1 cellular context compared by ENCODE assay signal in the genomic region with DNA sequence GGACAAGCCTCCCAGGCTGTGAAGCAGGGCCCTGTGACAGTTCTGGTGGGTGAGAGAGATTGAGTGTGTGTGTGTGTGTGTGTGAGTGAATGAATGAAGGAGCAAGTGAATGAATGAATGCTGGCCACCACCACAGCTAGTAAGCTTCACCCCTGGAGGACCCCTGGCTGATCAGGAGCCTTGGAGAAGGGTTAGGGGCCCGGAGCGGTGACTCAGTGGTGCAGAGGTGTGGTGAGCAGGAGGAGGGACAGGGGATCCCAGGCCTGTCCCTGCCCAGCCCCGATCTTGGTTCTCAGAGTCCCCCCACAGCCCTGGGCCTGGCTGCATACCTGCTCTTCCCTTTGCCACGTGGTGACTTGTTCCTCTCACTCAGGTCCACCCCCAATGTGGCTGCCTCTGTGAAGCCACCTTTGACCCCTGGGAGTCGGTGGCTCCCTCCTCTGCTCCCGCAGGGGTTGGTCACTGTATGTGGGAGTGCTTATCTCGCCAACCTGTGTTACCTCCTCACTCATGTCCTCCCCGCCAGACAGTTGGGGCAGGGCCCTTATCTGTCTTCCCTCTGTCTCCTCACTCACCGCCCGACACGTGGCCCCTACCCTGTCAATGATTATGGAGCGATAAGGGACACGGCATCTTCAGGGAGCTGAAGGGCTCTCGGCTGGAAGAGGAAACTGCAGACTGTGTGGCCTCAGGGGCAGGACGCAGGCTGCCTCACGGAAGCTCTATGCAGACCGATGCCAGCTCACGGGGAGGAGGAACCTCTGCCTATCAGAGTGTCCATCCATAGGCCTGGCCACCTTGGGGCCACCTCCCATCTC.
TF ChIP-seq lines count a peak whose summit lies in the region.

No MANE protein-coding gene starts in this region.

TF ChIP-seq in HepG2, 621 proteins besides CTCF, POLR2A, EP300 and RAD21 (continued from another document and continues in another):
- TF ChIP-seq, protein P1, sequence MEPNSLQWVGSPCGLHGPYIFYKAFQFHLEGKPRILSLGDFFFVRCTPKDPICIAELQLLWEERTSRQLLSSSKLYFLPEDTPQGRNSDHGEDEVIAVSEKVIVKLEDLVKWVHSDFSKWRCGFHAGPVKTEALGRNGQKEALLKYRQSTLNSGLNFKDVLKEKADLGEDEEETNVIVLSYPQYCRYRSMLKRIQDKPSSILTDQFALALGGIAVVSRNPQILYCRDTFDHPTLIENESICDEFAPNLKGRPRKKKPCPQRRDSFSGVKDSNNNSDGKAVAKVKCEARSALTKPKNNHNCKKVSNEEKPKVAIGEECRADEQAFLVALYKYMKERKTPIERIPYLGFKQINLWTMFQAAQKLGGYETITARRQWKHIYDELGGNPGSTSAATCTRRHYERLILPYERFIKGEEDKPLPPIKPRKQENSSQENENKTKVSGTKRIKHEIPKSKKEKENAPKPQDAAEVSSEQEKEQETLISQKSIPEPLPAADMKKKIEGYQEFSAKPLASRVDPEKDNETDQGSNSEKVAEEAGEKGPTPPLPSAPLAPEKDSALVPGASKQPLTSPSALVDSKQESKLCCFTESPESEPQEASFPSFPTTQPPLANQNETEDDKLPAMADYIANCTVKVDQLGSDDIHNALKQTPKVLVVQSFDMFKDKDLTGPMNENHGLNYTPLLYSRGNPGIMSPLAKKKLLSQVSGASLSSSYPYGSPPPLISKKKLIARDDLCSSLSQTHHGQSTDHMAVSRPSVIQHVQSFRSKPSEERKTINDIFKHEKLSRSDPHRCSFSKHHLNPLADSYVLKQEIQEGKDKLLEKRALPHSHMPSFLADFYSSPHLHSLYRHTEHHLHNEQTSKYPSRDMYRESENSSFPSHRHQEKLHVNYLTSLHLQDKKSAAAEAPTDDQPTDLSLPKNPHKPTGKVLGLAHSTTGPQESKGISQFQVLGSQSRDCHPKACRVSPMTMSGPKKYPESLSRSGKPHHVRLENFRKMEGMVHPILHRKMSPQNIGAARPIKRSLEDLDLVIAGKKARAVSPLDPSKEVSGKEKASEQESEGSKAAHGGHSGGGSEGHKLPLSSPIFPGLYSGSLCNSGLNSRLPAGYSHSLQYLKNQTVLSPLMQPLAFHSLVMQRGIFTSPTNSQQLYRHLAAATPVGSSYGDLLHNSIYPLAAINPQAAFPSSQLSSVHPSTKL (CRISPR knock-in tag; IDR thresholded peaks at IDR 0.05) = no peak
- no peak for TF ChIP-seq MAFF (IDR thresholded peaks at IDR 0.05; ENCODE audit: low read depth, low read length)
- TF ChIP-seq, protein P2, sequence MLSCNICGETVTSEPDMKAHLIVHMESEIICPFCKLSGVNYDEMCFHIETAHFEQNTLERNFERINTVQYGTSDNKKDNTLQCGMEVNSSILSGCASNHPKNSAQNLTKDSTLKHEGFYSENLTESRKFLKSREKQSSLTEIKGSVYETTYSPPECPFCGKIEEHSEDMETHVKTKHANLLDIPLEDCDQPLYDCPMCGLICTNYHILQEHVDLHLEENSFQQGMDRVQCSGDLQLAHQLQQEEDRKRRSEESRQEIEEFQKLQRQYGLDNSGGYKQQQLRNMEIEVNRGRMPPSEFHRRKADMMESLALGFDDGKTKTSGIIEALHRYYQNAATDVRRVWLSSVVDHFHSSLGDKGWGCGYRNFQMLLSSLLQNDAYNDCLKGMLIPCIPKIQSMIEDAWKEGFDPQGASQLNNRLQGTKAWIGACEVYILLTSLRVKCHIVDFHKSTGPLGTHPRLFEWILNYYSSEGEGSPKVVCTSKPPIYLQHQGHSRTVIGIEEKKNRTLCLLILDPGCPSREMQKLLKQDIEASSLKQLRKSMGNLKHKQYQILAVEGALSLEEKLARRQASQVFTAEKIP (CRISPR knock-in tag; IDR thresholded peaks at IDR 0.05; ENCODE audit: borderline replicate concordance) = no peak
- no peak for TF ChIP-seq EED (CRISPR knock-in tag; IDR thresholded peaks at IDR 0.05)
- no peak for TF ChIP-seq GPN1 (CRISPR knock-in tag; IDR thresholded peaks at IDR 0.05; ENCODE audit: borderline replicate concordance)
- TF ChIP-seq, protein P3, sequence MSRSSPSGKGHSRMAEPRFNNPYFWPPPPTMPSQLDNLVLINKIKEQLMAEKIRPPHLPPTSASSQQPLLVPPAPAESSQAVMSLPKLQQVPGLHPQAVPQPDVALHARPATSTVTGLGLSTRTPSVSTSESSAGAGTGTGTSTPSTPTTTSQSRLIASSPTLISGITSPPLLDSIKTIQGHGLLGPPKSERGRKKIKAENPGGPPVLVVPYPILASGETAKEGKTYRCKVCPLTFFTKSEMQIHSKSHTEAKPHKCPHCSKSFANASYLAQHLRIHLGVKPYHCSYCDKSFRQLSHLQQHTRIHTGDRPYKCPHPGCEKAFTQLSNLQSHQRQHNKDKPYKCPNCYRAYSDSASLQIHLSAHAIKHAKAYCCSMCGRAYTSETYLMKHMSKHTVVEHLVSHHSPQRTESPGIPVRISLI (CRISPR knock-in tag; IDR thresholded peaks at IDR 0.05; ENCODE audit: borderline replicate concordance) = no peak
- TF ChIP-seq, protein P4, sequence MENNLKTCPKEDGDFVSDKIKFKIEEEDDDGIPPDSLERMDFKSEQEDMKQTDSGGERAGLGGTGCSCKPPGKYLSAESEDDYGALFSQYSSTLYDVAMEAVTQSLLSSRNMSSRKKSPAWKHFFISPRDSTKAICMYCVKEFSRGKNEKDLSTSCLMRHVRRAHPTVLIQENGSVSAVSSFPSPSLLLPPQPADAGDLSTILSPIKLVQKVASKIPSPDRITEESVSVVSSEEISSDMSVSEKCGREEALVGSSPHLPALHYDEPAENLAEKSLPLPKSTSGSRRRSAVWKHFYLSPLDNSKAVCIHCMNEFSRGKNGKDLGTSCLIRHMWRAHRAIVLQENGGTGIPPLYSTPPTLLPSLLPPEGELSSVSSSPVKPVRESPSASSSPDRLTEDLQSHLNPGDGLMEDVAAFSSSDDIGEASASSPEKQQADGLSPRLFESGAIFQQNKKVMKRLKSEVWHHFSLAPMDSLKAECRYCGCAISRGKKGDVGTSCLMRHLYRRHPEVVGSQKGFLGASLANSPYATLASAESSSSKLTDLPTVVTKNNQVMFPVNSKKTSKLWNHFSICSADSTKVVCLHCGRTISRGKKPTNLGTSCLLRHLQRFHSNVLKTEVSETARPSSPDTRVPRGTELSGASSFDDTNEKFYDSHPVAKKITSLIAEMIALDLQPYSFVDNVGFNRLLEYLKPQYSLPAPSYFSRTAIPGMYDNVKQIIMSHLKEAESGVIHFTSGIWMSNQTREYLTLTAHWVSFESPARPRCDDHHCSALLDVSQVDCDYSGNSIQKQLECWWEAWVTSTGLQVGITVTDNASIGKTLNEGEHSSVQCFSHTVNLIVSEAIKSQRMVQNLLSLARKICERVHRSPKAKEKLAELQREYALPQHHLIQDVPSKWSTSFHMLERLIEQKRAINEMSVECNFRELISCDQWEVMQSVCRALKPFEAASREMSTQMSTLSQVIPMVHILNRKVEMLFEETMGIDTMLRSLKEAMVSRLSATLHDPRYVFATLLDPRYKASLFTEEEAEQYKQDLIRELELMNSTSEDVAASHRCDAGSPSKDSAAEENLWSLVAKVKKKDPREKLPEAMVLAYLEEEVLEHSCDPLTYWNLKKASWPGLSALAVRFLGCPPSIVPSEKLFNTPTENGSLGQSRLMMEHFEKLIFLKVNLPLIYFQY (CRISPR knock-in tag; IDR thresholded peaks at IDR 0.05; ENCODE audit: borderline replicate concordance) = no peak
- no peak for TF ChIP-seq ZNF761 (CRISPR knock-in tag; conservative IDR thresholded peaks at IDR 0.05)
- no peak for TF ChIP-seq ATF7 (IDR thresholded peaks at IDR 0.05)
- no peak for TF ChIP-seq ATF7 (CRISPR knock-in tag; IDR thresholded peaks at IDR 0.05)
- no peak for TF ChIP-seq KAT8 (CRISPR knock-in tag; IDR thresholded peaks at IDR 0.05)
- TF ChIP-seq GATA4 (IDR thresholded peaks at IDR 0.05; ENCODE audit: borderline replicate concordance, low read depth) = no peak
- TF ChIP-seq, protein P5, sequence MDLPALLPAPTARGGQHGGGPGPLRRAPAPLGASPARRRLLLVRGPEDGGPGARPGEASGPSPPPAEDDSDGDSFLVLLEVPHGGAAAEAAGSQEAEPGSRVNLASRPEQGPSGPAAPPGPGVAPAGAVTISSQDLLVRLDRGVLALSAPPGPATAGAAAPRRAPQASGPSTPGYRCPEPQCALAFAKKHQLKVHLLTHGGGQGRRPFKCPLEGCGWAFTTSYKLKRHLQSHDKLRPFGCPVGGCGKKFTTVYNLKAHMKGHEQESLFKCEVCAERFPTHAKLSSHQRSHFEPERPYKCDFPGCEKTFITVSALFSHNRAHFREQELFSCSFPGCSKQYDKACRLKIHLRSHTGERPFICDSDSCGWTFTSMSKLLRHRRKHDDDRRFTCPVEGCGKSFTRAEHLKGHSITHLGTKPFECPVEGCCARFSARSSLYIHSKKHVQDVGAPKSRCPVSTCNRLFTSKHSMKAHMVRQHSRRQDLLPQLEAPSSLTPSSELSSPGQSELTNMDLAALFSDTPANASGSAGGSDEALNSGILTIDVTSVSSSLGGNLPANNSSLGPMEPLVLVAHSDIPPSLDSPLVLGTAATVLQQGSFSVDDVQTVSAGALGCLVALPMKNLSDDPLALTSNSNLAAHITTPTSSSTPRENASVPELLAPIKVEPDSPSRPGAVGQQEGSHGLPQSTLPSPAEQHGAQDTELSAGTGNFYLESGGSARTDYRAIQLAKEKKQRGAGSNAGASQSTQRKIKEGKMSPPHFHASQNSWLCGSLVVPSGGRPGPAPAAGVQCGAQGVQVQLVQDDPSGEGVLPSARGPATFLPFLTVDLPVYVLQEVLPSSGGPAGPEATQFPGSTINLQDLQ (CRISPR knock-in tag; IDR thresholded peaks at IDR 0.05) = no peak
- TF ChIP-seq, protein P6, sequence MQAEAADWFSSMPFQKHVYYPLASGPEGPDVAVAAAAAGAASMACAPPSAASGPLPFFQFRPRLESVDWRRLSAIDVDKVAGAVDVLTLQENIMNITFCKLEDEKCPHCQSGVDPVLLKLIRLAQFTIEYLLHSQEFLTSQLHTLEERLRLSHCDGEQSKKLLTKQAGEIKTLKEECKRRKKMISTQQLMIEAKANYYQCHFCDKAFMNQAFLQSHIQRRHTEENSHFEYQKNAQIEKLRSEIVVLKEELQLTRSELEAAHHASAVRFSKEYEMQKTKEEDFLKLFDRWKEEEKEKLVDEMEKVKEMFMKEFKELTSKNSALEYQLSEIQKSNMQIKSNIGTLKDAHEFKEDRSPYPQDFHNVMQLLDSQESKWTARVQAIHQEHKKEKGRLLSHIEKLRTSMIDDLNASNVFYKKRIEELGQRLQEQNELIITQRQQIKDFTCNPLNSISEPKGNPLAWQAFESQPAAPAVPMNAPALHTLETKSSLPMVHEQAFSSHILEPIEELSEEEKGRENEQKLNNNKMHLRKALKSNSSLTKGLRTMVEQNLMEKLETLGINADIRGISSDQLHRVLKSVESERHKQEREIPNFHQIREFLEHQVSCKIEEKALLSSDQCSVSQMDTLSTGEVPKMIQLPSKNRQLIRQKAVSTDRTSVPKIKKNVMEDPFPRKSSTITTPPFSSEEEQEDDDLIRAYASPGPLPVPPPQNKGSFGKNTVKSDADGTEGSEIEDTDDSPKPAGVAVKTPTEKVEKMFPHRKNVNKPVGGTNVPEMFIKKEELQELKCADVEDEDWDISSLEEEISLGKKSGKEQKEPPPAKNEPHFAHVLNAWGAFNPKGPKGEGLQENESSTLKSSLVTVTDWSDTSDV (CRISPR knock-in tag; IDR thresholded peaks at IDR 0.05) = no peak
- TF ChIP-seq HNRNPL (IDR thresholded peaks at IDR 0.05; ENCODE audit: low read depth, low read length) = no peak
- TF ChIP-seq REXO4 (CRISPR knock-in tag; IDR thresholded peaks at IDR 0.05; ENCODE audit: borderline replicate concordance) = no peak
- TF ChIP-seq ESRRA (CRISPR knock-in tag; IDR thresholded peaks at IDR 0.05; ENCODE audit: low read depth) = no peak
- TF ChIP-seq, protein P7, sequence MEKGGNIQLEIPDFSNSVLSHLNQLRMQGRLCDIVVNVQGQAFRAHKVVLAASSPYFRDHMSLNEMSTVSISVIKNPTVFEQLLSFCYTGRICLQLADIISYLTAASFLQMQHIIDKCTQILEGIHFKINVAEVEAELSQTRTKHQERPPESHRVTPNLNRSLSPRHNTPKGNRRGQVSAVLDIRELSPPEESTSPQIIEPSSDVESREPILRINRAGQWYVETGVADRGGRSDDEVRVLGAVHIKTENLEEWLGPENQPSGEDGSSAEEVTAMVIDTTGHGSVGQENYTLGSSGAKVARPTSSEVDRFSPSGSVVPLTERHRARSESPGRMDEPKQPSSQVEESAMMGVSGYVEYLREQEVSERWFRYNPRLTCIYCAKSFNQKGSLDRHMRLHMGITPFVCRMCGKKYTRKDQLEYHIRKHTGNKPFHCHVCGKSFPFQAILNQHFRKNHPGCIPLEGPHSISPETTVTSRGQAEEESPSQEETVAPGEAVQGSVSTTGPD (CRISPR knock-in tag; IDR thresholded peaks at IDR 0.05) = no peak
- no peak for TF ChIP-seq IKZF1 (IDR thresholded peaks at IDR 0.05)
- no peak for TF ChIP-seq MTF2 (CRISPR knock-in tag; IDR thresholded peaks at IDR 0.05; ENCODE audit: borderline replicate concordance)
- TF ChIP-seq ZNF678 (CRISPR knock-in tag; IDR thresholded peaks at IDR 0.05) = no peak
- TF ChIP-seq MXI1 (IDR thresholded peaks at IDR 0.05; ENCODE audit: borderline replicate concordance, low read depth, low read length) = no peak
- TF ChIP-seq ZNF256 (CRISPR knock-in tag; conservative IDR thresholded peaks at IDR 0.05) = no peak
- TF ChIP-seq RXRA (CRISPR knock-in tag; IDR thresholded peaks at IDR 0.05) = peak; percentile 45; the same call in 1 of the 2 replicates
- TF ChIP-seq, protein P8, sequence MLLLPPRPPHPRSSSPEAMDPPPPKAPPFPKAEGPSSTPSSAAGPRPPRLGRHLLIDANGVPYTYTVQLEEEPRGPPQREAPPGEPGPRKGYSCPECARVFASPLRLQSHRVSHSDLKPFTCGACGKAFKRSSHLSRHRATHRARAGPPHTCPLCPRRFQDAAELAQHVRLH (CRISPR knock-in tag; IDR thresholded peaks at IDR 0.05; ENCODE audit: borderline replicate concordance, low read depth) = no peak
- no peak for TF ChIP-seq ZNF773 (CRISPR knock-in tag; IDR thresholded peaks at IDR 0.05; ENCODE audit: borderline replicate concordance)
- peak; percentile 5; the same call in 1 of the 2 replicates for TF ChIP-seq BHLHE40 (IDR thresholded peaks at IDR 0.05; ENCODE audit: low read length)
- no peak for TF ChIP-seq FOXA3 (CRISPR knock-in tag; IDR thresholded peaks at IDR 0.05)
- TF ChIP-seq ZNF121 (CRISPR knock-in tag; IDR thresholded peaks at IDR 0.05) = no peak
- TF ChIP-seq MZF1 (CRISPR knock-in tag; IDR thresholded peaks at IDR 0.05; ENCODE audit: borderline replicate concordance) = no peak
- no peak for TF ChIP-seq MTF1 (CRISPR knock-in tag; IDR thresholded peaks at IDR 0.05)
- TF ChIP-seq, protein P9, sequence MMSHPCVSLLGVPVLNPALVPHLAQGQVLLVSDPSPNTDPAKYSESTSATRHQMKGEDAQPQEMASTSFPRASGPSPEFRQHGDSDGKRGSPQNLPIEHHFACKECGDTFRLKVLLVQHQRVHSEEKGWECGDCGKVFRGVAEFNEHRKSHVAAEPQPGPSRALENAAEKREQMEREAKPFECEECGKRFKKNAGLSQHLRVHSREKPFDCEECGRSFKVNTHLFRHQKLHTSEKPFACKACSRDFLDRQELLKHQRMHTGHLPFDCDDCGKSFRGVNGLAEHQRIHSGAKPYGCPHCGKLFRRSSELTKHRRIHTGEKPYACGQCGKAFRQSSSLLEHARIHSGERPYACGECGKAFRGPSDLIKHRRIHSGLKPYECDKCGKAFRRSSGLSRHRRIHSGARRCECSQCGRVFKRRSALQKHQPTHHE (CRISPR knock-in tag; IDR thresholded peaks at IDR 0.05; ENCODE audit: borderline replicate concordance) = no peak
- TF ChIP-seq FOXC1 (CRISPR knock-in tag; IDR thresholded peaks at IDR 0.05; ENCODE audit: borderline replicate concordance) = no peak
- TF ChIP-seq PHF8 (CRISPR knock-in tag; IDR thresholded peaks at IDR 0.05) = no peak; the same call in 1 of the 2 replicates
- TF ChIP-seq, protein P10, sequence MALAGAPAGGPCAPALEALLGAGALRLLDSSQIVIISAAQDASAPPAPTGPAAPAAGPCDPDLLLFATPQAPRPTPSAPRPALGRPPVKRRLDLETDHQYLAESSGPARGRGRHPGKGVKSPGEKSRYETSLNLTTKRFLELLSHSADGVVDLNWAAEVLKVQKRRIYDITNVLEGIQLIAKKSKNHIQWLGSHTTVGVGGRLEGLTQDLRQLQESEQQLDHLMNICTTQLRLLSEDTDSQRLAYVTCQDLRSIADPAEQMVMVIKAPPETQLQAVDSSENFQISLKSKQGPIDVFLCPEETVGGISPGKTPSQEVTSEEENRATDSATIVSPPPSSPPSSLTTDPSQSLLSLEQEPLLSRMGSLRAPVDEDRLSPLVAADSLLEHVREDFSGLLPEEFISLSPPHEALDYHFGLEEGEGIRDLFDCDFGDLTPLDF (CRISPR knock-in tag; IDR thresholded peaks at IDR 0.05) = no peak
